ENCODE assay signal across 1 cellular context in the genomic region with DNA sequence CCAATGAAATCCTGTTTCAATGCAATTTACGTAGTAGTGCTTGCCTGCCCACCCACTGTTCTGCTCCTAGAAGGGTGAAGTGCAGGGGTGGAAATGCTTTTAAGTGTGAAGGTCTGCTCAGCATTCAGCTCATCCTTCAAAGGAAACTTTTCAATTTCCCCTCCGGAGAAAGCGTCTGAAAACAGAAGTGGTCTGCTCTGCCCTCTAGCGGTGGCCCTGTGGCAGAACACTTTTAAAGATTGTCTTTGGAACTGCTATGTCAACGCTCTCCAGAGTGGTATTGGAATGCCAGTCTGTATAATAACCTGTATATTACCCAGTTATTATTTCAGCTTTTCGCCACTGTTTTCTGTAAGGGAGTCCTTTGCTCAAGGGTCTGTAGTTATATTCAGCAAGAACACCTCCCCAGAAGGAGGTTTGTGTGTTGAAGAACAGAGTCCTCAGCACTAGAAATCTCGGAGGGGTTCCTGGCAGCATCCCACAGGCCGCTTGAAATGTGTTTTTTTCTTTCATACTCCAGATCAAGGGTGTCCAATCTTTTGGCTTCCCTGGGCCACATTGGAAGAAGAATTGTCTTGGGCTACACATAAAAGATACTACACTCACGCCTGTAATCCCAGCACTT.
TF ChIP-seq lines count a peak whose summit lies in the region.

No MANE protein-coding gene starts in this region.

TF ChIP-seq in GM23338, 12 proteins besides CTCF, POLR2A, EP300 and RAD21 (continued from another document):
- TF ChIP-seq, protein P1, sequence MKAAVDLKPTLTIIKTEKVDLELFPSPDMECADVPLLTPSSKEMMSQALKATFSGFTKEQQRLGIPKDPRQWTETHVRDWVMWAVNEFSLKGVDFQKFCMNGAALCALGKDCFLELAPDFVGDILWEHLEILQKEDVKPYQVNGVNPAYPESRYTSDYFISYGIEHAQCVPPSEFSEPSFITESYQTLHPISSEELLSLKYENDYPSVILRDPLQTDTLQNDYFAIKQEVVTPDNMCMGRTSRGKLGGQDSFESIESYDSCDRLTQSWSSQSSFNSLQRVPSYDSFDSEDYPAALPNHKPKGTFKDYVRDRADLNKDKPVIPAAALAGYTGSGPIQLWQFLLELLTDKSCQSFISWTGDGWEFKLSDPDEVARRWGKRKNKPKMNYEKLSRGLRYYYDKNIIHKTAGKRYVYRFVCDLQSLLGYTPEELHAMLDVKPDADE (IDR thresholded peaks at IDR 0.05): no peak
- TF ChIP-seq REST (IDR thresholded peaks at IDR 0.05; ENCODE audit: unreplicated experiment) (no peak), ZNF462 (CRISPR knock-in tag; IDR thresholded peaks at IDR 0.05) (no peak)
TF ChIP-seq in GM23338: peak in this region for 0.
